In genomic region chr6:84546427-84546914, GRCh38 we compare ENCODE assay signal across 13 cellular contexts.
DNase-seq lines count a peak whose midpoint lies in the region; ATAC-seq, FAIRE-seq and TF ChIP-seq lines count a peak whose summit lies in the region.
"Had no signal": no experiment of that assay in that cellular context is flagged by ENCODE, and none has a peak within 500 bp of the region (broad histone marks: within the 10 kb centered on the region; RNA-seq: fewer than 3 reads in every experiment).

No MANE protein-coding gene starts in this region.

- peaks cover 40% of the 10 kb centered on the region for H3K9me3 Mint-ChIP-seq in nephron progenitor cell
- H3K9me3 Mint-ChIP-seq in activated CD8-positive, alpha-beta T cell treated with anti-CD3 and anti-CD28 coated beads, Interleukin-2, amount 10 ng/mL, durations not matched to agents 7 days and 5 days (ENCODE audit: insufficient read depth), result no peaks in the 10 kb centered on the region

- H4K91ac ChIP-seq in H1 (replicated peaks; ENCODE audit: insufficient read length, low read length), result no peak overlapping the region

- H2BK5ac ChIP-seq in H1 (ENCODE audit: low read depth, low read length), result no peak overlapping the region

- no peak overlapping the region for H3K18ac ChIP-seq in H1 (ENCODE audit: extremely low read depth, low read length)

- H3K9ac ChIP-seq in DND-41 (ENCODE audit: low read depth, low read length), result no peak overlapping the region
- H3K9ac ChIP-seq in H1 (replicated peaks in 1 of 4; ENCODE audit: extremely low read depth in 1 of 4, low read depth in 3 of 4, low read length in 3 of 4), result no peak overlapping the region

- H2AFZ ChIP-seq in DND-41 (ENCODE audit: low read depth, low read length) (peak overlapping the region; percentile 5; the same call in 1 of the 2 replicates), H1 (ENCODE audit: low read length) (peak overlapping the region; percentile 23; the same call in 1 of the 2 replicates)

- no peak overlapping the region for H3K14ac ChIP-seq in H1 (ENCODE audit: insufficient read length)

- no peaks in the 10 kb centered on the region for H3K27me3 ChIP-seq in DND-41 (ENCODE audit: insufficient read depth, low read length, poor library complexity)
- no peaks in the 10 kb centered on the region for H3K27me3 ChIP-seq in H1 (replicated peaks in 1 of 4; ENCODE audit: control insufficient read depth in 3 of 4, extremely low read depth in 1 of 4, insufficient read depth in 3 of 4, low read length in 3 of 4)

- no peak for TF ChIP-seq RAD21 in H1 (IDR thresholded peaks at IDR 0.05 in 1 of 2, conservative IDR thresholded peaks at IDR 0.05 in 1 of 2; ENCODE audit: low read depth in 2 of 2, low read length in 2 of 2)

- TF ChIP-seq CTCF in DND-41 (IDR thresholded peaks at IDR 0.05; ENCODE audit: borderline replicate concordance, extremely low read depth, low read length, poor library complexity, severe bottlenecking) (no peak), H1 (IDR thresholded peaks at IDR 0.05; ENCODE audit: control extremely low read depth in 1 of 3, insufficient read depth in 1 of 3, low read depth in 1 of 3, low read length in 3 of 3) (no peak), nephron progenitor cell (IDR thresholded peaks at IDR 0.05) (no peak)

- no peak for TF ChIP-seq POLR2A in H1 (IDR thresholded peaks at IDR 0.05; ENCODE audit: control extremely low read depth in 1 of 2, low read depth in 2 of 2, low read length in 2 of 2)

- peaks cover 29% of the 10 kb centered on the region for H3K4me1 Mint-ChIP-seq in nephron progenitor cell
- no peaks in the 10 kb centered on the region for H3K4me1 Mint-ChIP-seq in activated CD8-positive, alpha-beta T cell treated with anti-CD3 and anti-CD28 coated beads, Interleukin-2, amount 10 ng/mL, durations not matched to agents 7 days and 5 days (ENCODE audit: low read depth)

- H4K20me1 ChIP-seq in DND-41 (ENCODE audit: insufficient read depth, low read length) (no peaks in the 10 kb centered on the region), H1 (replicated peaks in 1 of 2; ENCODE audit: control insufficient read depth in 1 of 2, insufficient read depth in 2 of 2, low read length in 2 of 2) (no peaks in the 10 kb centered on the region)

- no peak overlapping the region for H3K4ac ChIP-seq in H1 (replicated peaks; ENCODE audit: insufficient read length, low read depth, low read length)

- H3K27ac Mint-ChIP-seq in nephron progenitor cell, result peak overlapping the region; percentile 73
- H3K27ac Mint-ChIP-seq in activated CD8-positive, alpha-beta T cell treated with anti-CD3 and anti-CD28 coated beads, Interleukin-2, amount 10 ng/mL, durations not matched to agents 7 days and 5 days, result no peak overlapping the region
- H3K27ac Mint-ChIP-seq: stimulated activated naive CD8-positive, alpha-beta T cell treated with anti-CD3 and anti-CD28 coated beads, Interleukin-15, amount 100 ng/mL, for 72 hours had no signal

- no peak overlapping the region for H2AK5ac ChIP-seq in H1 (ENCODE audit: low read depth, low read length)

- DNase-seq in DND-41 (no peak), NCI-H146 treated with DMSO at 0.1 percent for 48 hours (lab: John Stamatoyannopoulos, UW; ENCODE audit: unreplicated experiment) (peak; percentile 2), H1 (ENCODE audit: low read depth in 1 of 2, low spot score in 2 of 2) (no peak), nephron progenitor cell (peak; percentile 29), RCC 7860 (ENCODE audit: low spot score) (no peak), NCI-H2171 treated with DMSO at 0.1 percent for 48 hours (lab: John Stamatoyannopoulos, UW) (no peak), hippocampal formation (lab: John Stamatoyannopoulos, UW) (no peak)
- no peak for DNase-seq in activated CD8-positive, alpha-beta T cell treated with anti-CD3 and anti-CD28 coated beads, Interleukin-2, amount 10 ng/mL, durations not matched to agents 7 days and 5 days
- DNase-seq: activated naive CD4-positive, alpha-beta T cell; C1 segment of cervical spinal cord; RPMI8226; stimulated activated naive CD8-positive, alpha-beta T cell treated with anti-CD3 and anti-CD28 coated beads, Interleukin-15, amount 100 ng/mL, for 72 hours had no signal

- no peaks in the 10 kb centered on the region for H3K23me2 ChIP-seq in H1 (ENCODE audit: low read depth, low read length)

- TF ChIP-seq EP300 in H1 (IDR thresholded peaks at IDR 0.05; ENCODE audit: borderline replicate concordance in 1 of 2, low read depth in 2 of 2, low read length in 2 of 2), result no peak

- no peaks in the 10 kb centered on the region for H3K36me3 ChIP-seq in DND-41 (ENCODE audit: insufficient read depth, low read length)
- no peaks in the 10 kb centered on the region for H3K36me3 ChIP-seq in H1 (ENCODE audit: control insufficient read depth in 2 of 4, insufficient read depth in 4 of 4, low read length in 3 of 4)

- H3K79me2 ChIP-seq in DND-41 (ENCODE audit: insufficient read depth, low read length), result no peaks in the 10 kb centered on the region
- H3K79me2 ChIP-seq in H1 (ENCODE audit: control insufficient read depth in 1 of 2, insufficient read depth in 2 of 2, low read length in 2 of 2), result no peaks in the 10 kb centered on the region

- H3K4me3 ChIP-seq in DND-41 (ENCODE audit: low read depth in 1 of 2, low read length in 2 of 2) (no peak overlapping the region), H1 (ENCODE audit: extremely low read depth in 1 of 4, insufficient read depth in 2 of 4, low read depth in 3 of 4, low read length in 4 of 4) (no peak overlapping the region)

- no peaks in the 10 kb centered on the region for H3K9me3 ChIP-seq in DND-41 (ENCODE audit: insufficient read depth, low read length, severe bottlenecking)
- H3K9me3 ChIP-seq in H1 (ENCODE audit: insufficient read depth in 2 of 2, low read depth in 1 of 2, low read length in 1 of 2), result no peaks in the 10 kb centered on the region

- no peaks in the 10 kb centered on the region for H3K4me1 ChIP-seq in DND-41 (ENCODE audit: insufficient read depth, low read length)
- no peaks in the 10 kb centered on the region for H3K4me1 ChIP-seq in H1 (replicated peaks in 1 of 4; ENCODE audit: control insufficient read depth in 3 of 4, insufficient read depth in 4 of 4, low read length in 3 of 4)

- 87% methylated on average over 9 of the region's 9 CpGs; no CpG with 5 or more reads in 1 of the 2 experiments for WGBS in H1 (ENCODE audit: extremely low coverage in 1 of 2, insufficient coverage in 1 of 2, insufficient read length in 1 of 2, insufficient replicate concordance in 2 of 2, low coverage in 1 of 2, low lambda C conversion rate in 2 of 2, missing lambda C conversion rate in 1 of 2), 2 experiments

- no peak overlapping the region for H3K4me2 ChIP-seq in DND-41 (ENCODE audit: insufficient read depth, low read length)
- no peak overlapping the region for H3K4me2 ChIP-seq in H1 (ENCODE audit: insufficient read depth in 1 of 2, low read depth in 2 of 2, low read length in 2 of 2)

- CTCF ChIA-PET in H1 (lab: Charles Lee; ENCODE audit: partially characterized antibody), result interaction anchor here (0.7 to 2.1 kb wide), 4 partner anchors 112 to 124 kb away, joined by 3 to 5 read pairs (median 3); no protein-coding TSS in a partner anchor
- CTCF ChIA-PET in activated CD8-positive, alpha-beta T cell treated with anti-CD3 and anti-CD28 coated beads, Interleukin-2, amount 10 ng/mL, durations not matched to agents 7 days and 5 days (lab: Charles Lee), result no interaction called here

- H2BK120ac ChIP-seq in H1 (replicated peaks; ENCODE audit: low read depth, low read length), result no peak overlapping the region

- H3K56ac ChIP-seq in H1 (replicated peaks; ENCODE audit: insufficient read length, low read depth, low read length), result no peak overlapping the region

- H4K5ac ChIP-seq in H1 (ENCODE audit: insufficient read length, low read depth, low read length), result no peak overlapping the region

- no peaks in the 10 kb centered on the region for H3K79me1 ChIP-seq in H1 (ENCODE audit: low read depth, low read length)

- POLR2A ChIA-PET in H1 (lab: Charles Lee; ENCODE audit: partially characterized antibody), result no interaction called here
- POLR2A ChIA-PET in activated CD8-positive, alpha-beta T cell treated with anti-CD3 and anti-CD28 coated beads, Interleukin-2, amount 10 ng/mL, durations not matched to agents 7 days and 5 days (lab: Charles Lee), result no interaction called here

- H4K8ac ChIP-seq in H1 (ENCODE audit: extremely low read depth, insufficient read depth, low read length), result no peak overlapping the region; the same call in 1 of the 2 replicates

- H3K4me3 Mint-ChIP-seq in nephron progenitor cell, result peak overlapping the region; percentile 1
- no peak overlapping the region for H3K4me3 Mint-ChIP-seq in activated CD8-positive, alpha-beta T cell treated with anti-CD3 and anti-CD28 coated beads, Interleukin-2, amount 10 ng/mL, durations not matched to agents 7 days and 5 days
- H3K4me3 Mint-ChIP-seq: stimulated activated naive CD8-positive, alpha-beta T cell treated with anti-CD3 and anti-CD28 coated beads, Interleukin-15, amount 100 ng/mL, for 72 hours had no signal

- no peak overlapping the region for H2BK12ac ChIP-seq in H1 (ENCODE audit: low read depth, low read length)

- H3K36me3 Mint-ChIP-seq in nephron progenitor cell (ENCODE audit: low read depth), result peaks cover 35% of the 10 kb centered on the region
- no peaks in the 10 kb centered on the region for H3K36me3 Mint-ChIP-seq in activated CD8-positive, alpha-beta T cell treated with anti-CD3 and anti-CD28 coated beads, Interleukin-2, amount 10 ng/mL, durations not matched to agents 7 days and 5 days (ENCODE audit: low read depth)

- ATAC-seq in DND-41 (ENCODE audit: insufficient read depth, low read depth), result no peak
- ATAC-seq in activated CD8-positive, alpha-beta T cell treated with anti-CD3 and anti-CD28 coated beads, Interleukin-2, amount 10 ng/mL, durations not matched to agents 7 days and 5 days, result no peak
- ATAC-seq: stimulated activated naive CD8-positive, alpha-beta T cell treated with anti-CD3 and anti-CD28 coated beads, Interleukin-15, amount 100 ng/mL, for 72 hours had no signal

- H2BK20ac ChIP-seq in H1 (ENCODE audit: low read length), result no peak overlapping the region

- no peak overlapping the region for H2BK15ac ChIP-seq in H1 (ENCODE audit: low read length)

- FAIRE-seq in H1 (lab: Jason Lieb, UNC) (no peak), RCC 7860 (lab: Jason Lieb, UNC) (no peak)
- FAIRE-seq: G401.6 had no signal

- peaks cover 3% of the 10 kb centered on the region for H3K27me3 Mint-ChIP-seq in nephron progenitor cell (ENCODE audit: low read depth, poor library complexity)
- H3K27me3 Mint-ChIP-seq in activated CD8-positive, alpha-beta T cell treated with anti-CD3 and anti-CD28 coated beads, Interleukin-2, amount 10 ng/mL, durations not matched to agents 7 days and 5 days (ENCODE audit: low read depth), result no peaks in the 10 kb centered on the region
- H3K27me3 Mint-ChIP-seq: stimulated activated naive CD8-positive, alpha-beta T cell treated with anti-CD3 and anti-CD28 coated beads, Interleukin-15, amount 100 ng/mL, for 72 hours had no signal

- H3K23ac ChIP-seq in H1 (ENCODE audit: insufficient read length), result no peak overlapping the region

- H3K27ac ChIP-seq in DND-41 (ENCODE audit: low read length) (no peak overlapping the region), H1 (ENCODE audit: low read depth, low read length) (no peak overlapping the region)

TF ChIP-seq in H1, 55 proteins besides CTCF, POLR2A, EP300 and RAD21 (continues in another document):
- TF ChIP-seq SP4 (IDR thresholded peaks at IDR 0.05; ENCODE audit: low read length), result no peak
- no peak for TF ChIP-seq GTF2F1 (IDR thresholded peaks at IDR 0.05; ENCODE audit: borderline replicate concordance, low read depth, low read length)
- no peak for TF ChIP-seq BCL11A (IDR thresholded peaks at IDR 0.05; ENCODE audit: low read depth in 2 of 2, low read length in 2 of 2)

Comparison
In these comparisons a context has a peak if more than half of its experiments do, and no peak if none do; other contexts are left out.
1. DNase-seq: peak in NCI-H146 treated with DMSO at 0.1 percent for 48 hours (single experiment) and nephron progenitor cell (single experiment); none in DND-41 (single experiment), H1 (0 of 2), activated CD8-positive, alpha-beta T cell treated with anti-CD3 and anti-CD28 coated beads, Interleukin-2, amount 10 ng/mL, durations not matched to agents 7 days and 5 days (single experiment), RCC 7860 (single experiment), NCI-H2171 treated with DMSO at 0.1 percent for 48 hours (single experiment) and hippocampal formation (0 of 2).